36 cellular contexts compared by ENCODE assay signal in genomic region chr1:5565726-5566125, GRCh38.
"Had no signal": no experiment of that assay in that cellular context is flagged by ENCODE, and none has a peak within 500 bp of the region (broad histone marks: within the 10 kb centered on the region; RNA-seq: fewer than 3 reads in every experiment).

No MANE protein-coding gene starts in this region.

- H3K27ac ChIP-seq: adrenal gland, body of pancreas, brain microvascular endothelial cell, breast epithelium, WERI-Rb-1 had no signal

- H3K36me3 Mint-ChIP-seq: activated naive CD8-positive, alpha-beta T cell treated with anti-CD3 and anti-CD28 coated beads for 36 hours had no signal

- ATAC-seq: activated CD4-positive, alpha-beta T cell treated with anti-CD3 and anti-CD28 coated beads for 36 hours; activated CD4-positive, CD25-positive, alpha-beta regulatory T cell treated with anti-CD3 and anti-CD28 coated beads, Interleukin-2, amount 50 U/mL, for 24 hours; activated CD8-positive, alpha-beta T cell treated with anti-CD3 and anti-CD28 coated beads, Interleukin-2, amount 10 ng/mL, durations not matched to agents 7 days and 5 days; activated naive CD4-positive, alpha-beta T cell treated with anti-CD3 and anti-CD28 coated beads, Interleukin-2, amount 50 U/mL, for 72 hours; body of pancreas; WTC11 had no signal

- H3K4me3 Mint-ChIP-seq: activated CD4-positive, alpha-beta memory T cell treated with anti-CD3 and anti-CD28 coated beads, Interleukin-2, amount 10 ng/mL, durations not matched to agents 7 days and 5 days; activated CD4-positive, alpha-beta T cell treated with anti-CD3 and anti-CD28 coated beads for 36 hours; activated CD4-positive, alpha-beta T cell treated with anti-CD3 and anti-CD28 coated beads, Interleukin-2, amount 10 ng/mL, durations not matched to agents 7 days and 5 days; activated CD8-positive, alpha-beta T cell treated with anti-CD3 and anti-CD28 coated beads, Interleukin-2, amount 10 ng/mL, durations not matched to agents 7 days and 5 days; activated naive CD4-positive, alpha-beta T cell treated with anti-CD3 and anti-CD28 coated beads for 36 hours; activated naive CD8-positive, alpha-beta T cell treated with anti-CD3 and anti-CD28 coated beads for 36 hours; activated T-cell treated with anti-CD3 and anti-CD28 coated beads, Interleukin-2, amount 50 U/mL, for 24 hours; T-helper 1 cell treated with Interleukin-12 subunit alpha and Interleukin-12 subunit beta and Interleukin-4 antibody, amounts not matched to agents 30 μg/mL and 1 μg/mL, for 36 hours; T-helper 2 cell treated with Interferon-gamma antibody and Interleukin-4, amounts not matched to agents 5 μg/mL and 100 μg/mL, for 36 hours; WTC11 had no signal

- H3K9me3 Mint-ChIP-seq: activated CD4-positive, alpha-beta memory T cell treated with anti-CD3 and anti-CD28 coated beads, Interleukin-2, amount 10 ng/mL, durations not matched to agents 7 days and 5 days; activated CD4-positive, alpha-beta T cell treated with anti-CD3 and anti-CD28 coated beads, Interleukin-2, amount 10 ng/mL, durations not matched to agents 7 days and 5 days had no signal

- DNase-seq: activated CD4-positive, alpha-beta memory T cell treated with anti-CD3 and anti-CD28 coated beads, Interleukin-2, amount 10 ng/mL, durations not matched to agents 7 days and 5 days; activated CD4-positive, alpha-beta T cell treated with anti-CD3 and anti-CD28 coated beads for 1 hour; activated CD4-positive, alpha-beta T cell treated with anti-CD3 and anti-CD28 coated beads for 36 hours; activated CD4-positive, alpha-beta T cell treated with anti-CD3 and anti-CD28 coated beads for 48 hours; activated CD4-positive, alpha-beta T cell treated with anti-CD3 and anti-CD28 coated beads, Interleukin-2, amount 10 ng/mL, durations not matched to agents 7 days and 5 days; activated CD4-positive, alpha-beta T cell treated with anti-CD3 and anti-CD28 coated beads, Interleukin-2, amount 50 U/mL, for 48 hours; activated CD4-positive, CD25-positive, alpha-beta regulatory T cell; activated CD8-positive, alpha-beta memory T cell treated with anti-CD3 and anti-CD28 coated beads for 24 hours; activated CD8-positive, alpha-beta memory T cell treated with anti-CD3 and anti-CD28 coated beads, Interleukin-2, amount 50 U/mL, for 48 hours; activated CD8-positive, alpha-beta T cell treated with anti-CD3 and anti-CD28 coated beads, Interleukin-2, amount 10 ng/mL, durations not matched to agents 7 days and 5 days; activated effector memory CD4-positive, alpha-beta T cell treated with Interleukin-2 at 50 U/mL for 16 hours; activated gamma-delta T cell; activated naive CD4-positive, alpha-beta T cell; activated naive CD4-positive, alpha-beta T cell treated with anti-CD3 and anti-CD28 coated beads for 36 hours; activated naive CD4-positive, alpha-beta T cell treated with anti-CD3 and anti-CD28 coated beads, Interleukin-2, amount 50 U/mL, for 16 hours; activated naive CD8-positive, alpha-beta T cell treated with anti-CD3 and anti-CD28 coated beads for 36 hours; activated T-cell treated with anti-CD3 and anti-CD28 coated beads, Interleukin-2, amount 50 U/mL, for 24 hours; activated T-cell treated with anti-CD3 and anti-CD28 coated beads, Interleukin-2, amount 50 U/mL, for 48 hours; adrenal gland; amniotic stem cell; aorta; body of pancreas; brain microvascular endothelial cell; central memory CD4-positive, alpha-beta T cell; SW 1271; T-helper 1 cell; T-helper 2 cell; T-helper 9 cell; WERI-Rb-1 had no signal

- H3K27ac Mint-ChIP-seq: activated CD4-positive, alpha-beta memory T cell treated with anti-CD3 and anti-CD28 coated beads, Interleukin-2, amount 10 ng/mL, durations not matched to agents 7 days and 5 days; activated CD4-positive, alpha-beta T cell treated with anti-CD3 and anti-CD28 coated beads for 36 hours; activated CD4-positive, alpha-beta T cell treated with anti-CD3 and anti-CD28 coated beads, Interleukin-2, amount 10 ng/mL, durations not matched to agents 7 days and 5 days; activated CD8-positive, alpha-beta T cell treated with anti-CD3 and anti-CD28 coated beads, Interleukin-2, amount 10 ng/mL, durations not matched to agents 7 days and 5 days; activated naive CD4-positive, alpha-beta T cell treated with anti-CD3 and anti-CD28 coated beads for 36 hours; activated naive CD4-positive, alpha-beta T cell treated with anti-CD3 and anti-CD28 coated beads, Interleukin-2, amount 50 U/mL, for 72 hours; activated naive CD8-positive, alpha-beta T cell treated with anti-CD3 and anti-CD28 coated beads for 36 hours; activated T-cell treated with anti-CD3 and anti-CD28 coated beads, Interleukin-2, amount 50 U/mL, for 24 hours; activated T-helper 2 cell treated with anti-CD3 and anti-CD28 coated beads, Interferon-gamma antibody, Interleukin-2, Interleukin-4, amounts not matched to agents 10 μg/mL and 5 μg/mL and 100 μg/mL, durations not matched to agents 14 hours and 24 hours and 36 hours; T-helper 1 cell treated with Interleukin-12 subunit alpha and Interleukin-12 subunit beta and Interleukin-4 antibody, amounts not matched to agents 30 μg/mL and 1 μg/mL, for 36 hours; T-helper 2 cell treated with Interferon-gamma antibody and Interleukin-4, amounts not matched to agents 5 μg/mL and 100 μg/mL, for 36 hours; WTC11 had no signal

- H3K4me3 ChIP-seq: adrenal gland, body of pancreas, breast epithelium had no signal

- H3K4me1 Mint-ChIP-seq: activated CD4-positive, alpha-beta memory T cell treated with anti-CD3 and anti-CD28 coated beads, Interleukin-2, amount 10 ng/mL, durations not matched to agents 7 days and 5 days; activated CD4-positive, alpha-beta T cell treated with anti-CD3 and anti-CD28 coated beads for 36 hours; activated CD4-positive, alpha-beta T cell treated with anti-CD3 and anti-CD28 coated beads, Interleukin-2, amount 10 ng/mL, durations not matched to agents 7 days and 5 days; activated naive CD8-positive, alpha-beta T cell treated with anti-CD3 and anti-CD28 coated beads for 36 hours; WTC11 had no signal

- H3K27me3 Mint-ChIP-seq: activated CD4-positive, alpha-beta memory T cell treated with anti-CD3 and anti-CD28 coated beads, Interleukin-2, amount 10 ng/mL, durations not matched to agents 7 days and 5 days; activated CD4-positive, alpha-beta T cell treated with anti-CD3 and anti-CD28 coated beads, Interleukin-2, amount 10 ng/mL, durations not matched to agents 7 days and 5 days had no signal
